In the genomic region with DNA sequence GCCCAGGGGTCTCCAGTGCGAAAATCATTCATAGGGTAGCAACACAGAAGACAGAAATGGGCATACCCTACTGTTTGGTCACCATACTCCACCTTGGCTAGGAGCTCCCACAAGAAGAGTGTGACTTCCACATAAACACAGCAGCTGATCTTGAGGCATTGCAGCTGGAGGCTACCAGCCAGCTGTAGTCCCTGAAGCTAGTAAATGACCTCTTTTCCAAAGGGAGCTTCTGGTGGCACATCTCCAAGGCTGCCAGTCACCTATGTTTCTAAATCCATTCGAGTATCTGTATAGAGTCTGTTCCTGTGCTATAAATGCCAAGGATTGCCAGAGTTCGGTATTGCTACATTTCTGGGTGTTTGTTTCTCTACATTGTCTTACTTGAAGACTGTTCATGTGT, we compare ENCODE assay signal across 33 cellular contexts. TPM values are rescaled to one million over a fixed set of nuclear protein-coding genes. Genes with fewer than 3 reads are reported as not detected.
"Had no signal": no experiment of that assay in that cellular context is flagged by ENCODE, and none has a peak within 500 bp of the region (broad histone marks: within the 10 kb centered on the region; RNA-seq: fewer than 3 reads in every experiment).

No MANE protein-coding gene starts in this region.

- ATAC-seq: activated CD4-positive, alpha-beta T cell treated with anti-CD3 and anti-CD28 coated beads for 36 hours; activated CD4-positive, CD25-positive, alpha-beta regulatory T cell treated with anti-CD3 and anti-CD28 coated beads, Interleukin-2, amount 50 U/mL, for 24 hours; activated T-cell treated with anti-CD3 and anti-CD28 coated beads, Interleukin-2, amount 50 U/mL, for 72 hours; activated T-helper 17 cell treated with anti-CD3 and anti-CD28 coated beads, Interleukin-2, amount 50 U/mL, for 72 hours; body of pancreas; Panc1; WTC11 had no signal

- H3K27me3 ChIP-seq: ascending aorta, body of pancreas, breast epithelium, SJSA1 had no signal

- H3K9me3 ChIP-seq: ascending aorta, body of pancreas, breast epithelium, SJSA1, SK-N-SH had no signal

- H3K27ac ChIP-seq: ascending aorta, body of pancreas, breast epithelium, SJSA1 had no signal

- H3K4me1 ChIP-seq: ascending aorta, body of pancreas, breast epithelium, SJSA1 had no signal

- H3K36me3 ChIP-seq: ascending aorta, breast epithelium, SJSA1 had no signal

- H3K4me3 ChIP-seq: ascending aorta, body of pancreas, breast epithelium, SJSA1 had no signal

- DNase-seq: activated CD4-positive, alpha-beta memory T cell treated with anti-CD3 and anti-CD28 coated beads, Interleukin-2, amount 10 ng/mL, durations not matched to agents 7 days and 5 days; activated CD4-positive, alpha-beta T cell treated with anti-CD3 and anti-CD28 coated beads for 36 hours; activated CD8-positive, alpha-beta memory T cell treated with anti-CD3 and anti-CD28 coated beads for 24 hours; activated effector memory CD4-positive, alpha-beta T cell treated with anti-CD3 and anti-CD28 coated beads, Interleukin-2, amount 50 U/mL, for 16 hours; activated naive CD4-positive, alpha-beta T cell; activated naive CD4-positive, alpha-beta T cell treated with anti-CD3 and anti-CD28 coated beads, Interleukin-2, amount 50 U/mL, for 16 hours; activated naive CD8-positive, alpha-beta T cell treated with anti-CD3 and anti-CD28 coated beads for 36 hours; activated T-cell treated with anti-CD3 and anti-CD28 coated beads, Interleukin-2, amount 50 U/mL, for 1 hour; activated T-cell treated with anti-CD3 and anti-CD28 coated beads, Interleukin-2, amount 50 U/mL, for 72 hours; amygdala; body of pancreas; caudate nucleus; cerebellar nuclear complex; Karpas-422; KBM-7; NCI-H1105; NCI-H1417 treated with DMSO at 0.1 percent for 48 hours; NCI-H187 treated with DMSO at 0.1 percent for 48 hours; NCI-H2081; NCI-H2171 treated with DMSO at 0.1 percent for 48 hours; NCI-H2227 treated with DMSO at 0.1 percent for 48 hours; NCI-H446; NCI-H510A treated with DMSO at 0.1 percent for 48 hours; NCI-H774; SHP77 treated with DMSO at 0.1 percent for 48 hours; SK-N-SH had no signal

RNA-seq across cellular contexts. Expression of gene PNPLA4, which starts 21.3 kb away (rescaled TPM):
- total RNA-seq: SJSA1 had no signal
